ENCODE assay signal across 9 cellular contexts in the genomic region with DNA sequence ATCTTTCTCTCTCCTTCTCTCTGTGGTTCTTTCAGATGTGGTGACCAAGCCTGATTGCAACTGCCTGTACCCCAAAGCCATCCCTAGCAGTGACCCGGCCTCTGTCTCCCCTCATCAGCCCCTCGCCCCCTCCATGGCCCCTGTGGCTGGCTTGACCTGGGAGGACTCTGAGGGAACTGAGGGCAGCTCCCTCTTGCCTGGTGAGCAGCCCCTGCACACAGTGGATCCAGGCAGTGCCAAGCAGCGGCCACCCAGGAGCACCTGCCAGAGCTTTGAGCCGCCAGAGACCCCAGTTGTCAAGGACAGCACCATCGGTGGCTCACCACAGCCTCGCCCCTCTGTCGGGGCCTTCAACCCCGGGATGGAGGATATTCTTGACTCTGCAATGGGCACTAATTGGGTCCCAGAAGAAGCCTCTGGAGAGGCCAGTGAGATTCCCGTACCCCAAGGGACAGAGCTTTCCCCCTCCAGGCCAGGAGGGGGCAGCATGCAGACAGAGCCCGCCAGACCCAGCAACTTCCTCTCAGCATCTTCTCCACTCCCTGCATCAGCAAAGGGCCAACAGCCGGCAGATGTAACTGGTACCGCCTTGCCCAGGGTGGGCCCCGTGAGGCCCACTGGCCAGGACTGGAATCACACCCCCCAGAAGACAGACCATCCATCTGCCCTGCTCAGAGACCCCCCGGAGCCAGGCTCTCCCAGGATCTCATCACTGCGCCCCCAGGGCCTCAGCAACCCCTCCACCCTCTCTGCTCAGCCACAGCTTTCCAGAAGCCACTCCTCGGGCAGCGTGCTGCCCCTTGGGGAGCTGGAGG. TPM values are rescaled to one million over a fixed set of nuclear protein-coding genes. Genes with fewer than 3 reads are reported as not detected.
DNase-seq lines count a peak whose midpoint lies in the region; ATAC-seq and TF ChIP-seq lines count a peak whose summit lies in the region.
"Had no signal": no experiment of that assay in that cellular context is flagged by ENCODE, and none has a peak within 500 bp of the region (broad histone marks: within the 10 kb centered on the region; RNA-seq: fewer than 3 reads in every experiment).

No MANE protein-coding gene starts in this region.

- intact Hi-C loops in OCI-LY7 (cut with micrococcal nuclease; ENCODE audit: unreplicated experiment) (no loop called here), sigmoid colon (cut with DNase I) (no loop called here)
- intact Hi-C loops in activated T-helper 1 cell treated with anti-CD3 and anti-CD28 coated beads, Interleukin-12 subunit alpha, Interleukin-12 subunit beta, Interleukin-2, Interleukin-4 antibody, amounts not matched to agents 30 ng/mL and 10 ng/mL and 1 ng/mL, durations not matched to agents 14 hours and 24 hours and 36 hours (cut with micrococcal nuclease) = no loop called here

- 86 to 89% methylated on average over 17 of the region's 17 CpGs for WGBS in sigmoid colon, 2 donors

- H3K9me3 ChIP-seq in OCI-LY7 (ENCODE audit: low read length) = no peaks in the 10 kb centered on the region
- H3K9me3 ChIP-seq in sigmoid colon = no peaks in the 10 kb centered on the region

- no peaks in the 10 kb centered on the region for H3K9me3 Mint-ChIP-seq in activated T-helper 1 cell treated with anti-CD3 and anti-CD28 coated beads, Interleukin-12 subunit alpha, Interleukin-12 subunit beta, Interleukin-2, Interleukin-4 antibody, amounts not matched to agents 30 ng/mL and 10 ng/mL and 1 ng/mL, durations not matched to agents 14 hours and 24 hours and 36 hours

- H3K27ac ChIP-seq in OCI-LY7 (ENCODE audit: low read depth, low read length, poor library complexity, severe bottlenecking) = no peak overlapping the region
- peak overlapping the region; percentile 6 to 75 (median 66) for H3K27ac ChIP-seq in sigmoid colon

- no peaks in the 10 kb centered on the region for H3K79me2 ChIP-seq in OCI-LY7 (ENCODE audit: insufficient read depth, low read depth, low read length)

- H3K4me1 Mint-ChIP-seq in activated T-helper 1 cell treated with anti-CD3 and anti-CD28 coated beads, Interleukin-12 subunit alpha, Interleukin-12 subunit beta, Interleukin-2, Interleukin-4 antibody, amounts not matched to agents 30 ng/mL and 10 ng/mL and 1 ng/mL, durations not matched to agents 14 hours and 24 hours and 36 hours (ENCODE audit: low read depth) = peaks cover 23% of the 10 kb centered on the region
- H3K4me1 Mint-ChIP-seq: B cell had no signal

- H3K4me1 ChIP-seq in OCI-LY7 (ENCODE audit: insufficient read depth, low read length, poor library complexity, severe bottlenecking) (no peaks in the 10 kb centered on the region), sigmoid colon (peaks cover 0 to 49% (median 36%) of the 10 kb centered on the region in 4 donors)

- H3K36me3 Mint-ChIP-seq in activated T-helper 1 cell treated with anti-CD3 and anti-CD28 coated beads, Interleukin-12 subunit alpha, Interleukin-12 subunit beta, Interleukin-2, Interleukin-4 antibody, amounts not matched to agents 30 ng/mL and 10 ng/mL and 1 ng/mL, durations not matched to agents 14 hours and 24 hours and 36 hours (ENCODE audit: low read depth) = peaks cover 79% of the 10 kb centered on the region

- H3K4me2 ChIP-seq in OCI-LY7 (ENCODE audit: low read length) = no peak overlapping the region

- no peak overlapping the region for H3K27ac Mint-ChIP-seq in activated T-helper 1 cell treated with anti-CD3 and anti-CD28 coated beads, Interleukin-12 subunit alpha, Interleukin-12 subunit beta, Interleukin-2, Interleukin-4 antibody, amounts not matched to agents 30 ng/mL and 10 ng/mL and 1 ng/mL, durations not matched to agents 14 hours and 24 hours and 36 hours
- H3K27ac Mint-ChIP-seq: B cell had no signal

- no peak for ATAC-seq in HG03520 (IDR thresholded peaks at IDR 0.05; ENCODE audit: unreplicated experiment)

- CTCF ChIA-PET in OCI-LY7 (lab: Charles Lee; ENCODE audit: unreplicated experiment) = no interaction called here

- no peak for TF ChIP-seq POLR2A in sigmoid colon (IDR thresholded peaks at IDR 0.05)

- DNase-seq in SIG-M5 treated with dmso at 0.1 percent for 504 hours (lab: John Stamatoyannopoulos, UW; ENCODE audit: unreplicated experiment) (peak; percentile 8), SIG-M5 (lab: John Stamatoyannopoulos, UW) (no peak), OCI-LY7 (ENCODE audit: low spot score) (peak; percentile 13), epithelial cell of esophagus (ENCODE audit: low read depth) (no peak), sigmoid colon (no peak), foreskin melanocyte (no peak)
- DNase-seq in activated T-helper 1 cell treated with anti-CD3 and anti-CD28 coated beads, Interleukin-12 subunit alpha, Interleukin-12 subunit beta, Interleukin-2, Interleukin-4 antibody, amounts not matched to agents 30 ng/mL and 10 ng/mL and 1 ng/mL, durations not matched to agents 14 hours and 24 hours and 36 hours (ENCODE audit: low spot score) = no peak

- POLR2A ChIA-PET in OCI-LY7 (lab: Charles Lee) = no interaction called here

- TF ChIP-seq EP300 in sigmoid colon (IDR thresholded peaks at IDR 0.05) = no peak

- H4K20me1 ChIP-seq in OCI-LY7 (ENCODE audit: insufficient read depth, low read length) = no peaks in the 10 kb centered on the region

- no peak overlapping the region for H2AFZ ChIP-seq in OCI-LY7 (ENCODE audit: low read length)

- TF ChIP-seq CTCF in OCI-LY7 (conservative IDR thresholded peaks at IDR 0.05; ENCODE audit: low read length) = peak; percentile 70
- peak; percentile 8 for TF ChIP-seq CTCF in epithelial cell of esophagus (IDR thresholded peaks at IDR 0.05; ENCODE audit: insufficient read depth, low read depth, low read length, missing control alignments)
- TF ChIP-seq CTCF in sigmoid colon (IDR thresholded peaks at IDR 0.05) = peak; percentile 31 to 51 (median 34)

- H3K27me3 Mint-ChIP-seq in activated T-helper 1 cell treated with anti-CD3 and anti-CD28 coated beads, Interleukin-12 subunit alpha, Interleukin-12 subunit beta, Interleukin-2, Interleukin-4 antibody, amounts not matched to agents 30 ng/mL and 10 ng/mL and 1 ng/mL, durations not matched to agents 14 hours and 24 hours and 36 hours (ENCODE audit: insufficient read depth) = no peaks in the 10 kb centered on the region

- H3K36me3 ChIP-seq in OCI-LY7 (ENCODE audit: insufficient read depth, low read length) (no peaks in the 10 kb centered on the region), sigmoid colon (peaks cover 52 to 89% (median 68%) of the 10 kb centered on the region in 4 donors)

- no peaks in the 10 kb centered on the region for H3K9me2 ChIP-seq in OCI-LY7 (ENCODE audit: insufficient read depth, low read length)

- no TSS peak for BruUV-seq in OCI-LY7 (replicated peaks; lab: Mats Ljungman, UMichigan)

- H3K27me3 ChIP-seq in sigmoid colon = no peaks in the 10 kb centered on the region

- H3K4me3 Mint-ChIP-seq in activated T-helper 1 cell treated with anti-CD3 and anti-CD28 coated beads, Interleukin-12 subunit alpha, Interleukin-12 subunit beta, Interleukin-2, Interleukin-4 antibody, amounts not matched to agents 30 ng/mL and 10 ng/mL and 1 ng/mL, durations not matched to agents 14 hours and 24 hours and 36 hours = no peak overlapping the region
- H3K4me3 Mint-ChIP-seq: B cell had no signal

- H3K4me3 ChIP-seq in OCI-LY7 (ENCODE audit: low read depth, low read length, poor library complexity, severe bottlenecking) (no peak overlapping the region), epithelial cell of esophagus (ENCODE audit: low read length) (no peak overlapping the region), sigmoid colon (no peak overlapping the region)

RNA-seq across cellular contexts. Expression of a gene that starts 12.7 kb away (rescaled TPM):
- not detected in 2 replicates for total RNA-seq in OCI-LY7 (2014; rRNA removed; shearing (Covaris generic))
- total RNA-seq in OCI-LY7 (2022) = not detected in 2 replicates
- total RNA-seq in sigmoid colon = 100 to 1,000 TPM in 1 of 4 donors, 10 to 100 TPM in 3; 21.8 to 118 (median 47.5) TPM
- 10 to 100 TPM in 1 of 3 donors, 1 to 10 TPM in 2; 3.0 to 15.0 (median 3.7) TPM for polyA plus RNA-seq in sigmoid colon
- 269 and 275 TPM in 2 replicates for total RNA-seq in activated T-helper 1 cell treated with anti-CD3 and anti-CD28 coated beads, Interleukin-12 subunit alpha, Interleukin-12 subunit beta, Interleukin-2, Interleukin-4 antibody, amounts not matched to agents 30 ng/mL and 10 ng/mL and 1 ng/mL, durations not matched to agents 14 hours and 24 hours and 36 hours

Comparison
In these comparisons a context has a peak if more than half of its experiments do, and no peak if none do; other contexts are left out.
1. DNase-seq: peak in SIG-M5 treated with dmso at 0.1 percent for 504 hours (single experiment) and OCI-LY7 (single experiment); none in SIG-M5 (single experiment), epithelial cell of esophagus (single experiment), sigmoid colon (single experiment), foreskin melanocyte (single experiment) and activated T-helper 1 cell treated with anti-CD3 and anti-CD28 coated beads, Interleukin-12 subunit alpha, Interleukin-12 subunit beta, Interleukin-2, Interleukin-4 antibody, amounts not matched to agents 30 ng/mL and 10 ng/mL and 1 ng/mL, durations not matched to agents 14 hours and 24 hours and 36 hours (single experiment).
2. CTCF ChIP-seq: peak in every context shown above with its lines; median percentile 70 in OCI-LY7; 34 in sigmoid colon; 8 in epithelial cell of esophagus.
3. RNA of a gene that starts 12.7 kb away (total RNA-seq): 269 to 275 TPM in activated T-helper 1 cell treated with anti-CD3 and anti-CD28 coated beads, Interleukin-12 subunit alpha, Interleukin-12 subunit beta, Interleukin-2, Interleukin-4 antibody, amounts not matched to agents 30 ng/mL and 10 ng/mL and 1 ng/mL, durations not matched to agents 14 hours and 24 hours and 36 hours and 21.8 to 118 TPM in sigmoid colon; not detected in OCI-LY7; every median in the first group is over 10 times any median in the second.